In genomic region chr14:60250318-60251035, GRCh38 we compare ENCODE assay signal across 8 cellular contexts. TPM values are rescaled to one million over a fixed set of nuclear protein-coding genes. Genes with fewer than 3 reads are reported as not detected.
DNase-seq lines count a peak whose midpoint lies in the region; ATAC-seq and TF ChIP-seq lines count a peak whose summit lies in the region.

No MANE protein-coding gene starts in this region.

- no peaks in the 10 kb centered on the region for H3K9me3 ChIP-seq in MG63
- no peaks in the 10 kb centered on the region for H3K9me3 ChIP-seq in lung (ENCODE audit: control insufficient read depth in 2 of 2, insufficient read depth in 1 of 2, low read length in 1 of 2)
- H3K9me3 ChIP-seq in upper lobe of right lung, result no peaks in the 10 kb centered on the region

- WGBS in lung, 2 donors, result 25 to 33% methylated on average over 6 of the region's 6 CpGs

- no peak overlapping the region for H3K27ac ChIP-seq in brain microvascular endothelial cell
- H3K27ac ChIP-seq in lung (ENCODE audit: low read depth in 1 of 2, low read length in 1 of 2), result peak overlapping the region in 1 of 2 donors; percentile 99
- peak overlapping the region; percentile 94 for H3K27ac ChIP-seq in upper lobe of right lung

- ATAC-seq in lung (ENCODE audit: insufficient read depth, low FRiP score), result no peak
- no peak for ATAC-seq in upper lobe of right lung
- ATAC-seq in GM21576 (IDR thresholded peaks at IDR 0.05; ENCODE audit: unreplicated experiment), result no peak

- TF ChIP-seq CTCF in brain microvascular endothelial cell (IDR thresholded peaks at IDR 0.05; ENCODE audit: low read depth, low read length, missing control alignments), result no peak
- no peak for TF ChIP-seq CTCF in lung (IDR thresholded peaks at IDR 0.05; ENCODE audit: control extremely low read depth, extremely low read depth)
- no peak for TF ChIP-seq CTCF in upper lobe of right lung (IDR thresholded peaks at IDR 0.05)
- no peak for TF ChIP-seq CTCF in GM13976 (IDR thresholded peaks at IDR 0.05; ENCODE audit: borderline replicate concordance, control extremely low read depth, extremely low read depth, insufficient read depth, missing control alignments)

- DNase-seq in NCI-H146 (lab: John Stamatoyannopoulos, UW) (peak; percentile 12), NCI-H146 treated with DMSO at 0.1 percent for 48 hours (lab: John Stamatoyannopoulos, UW; ENCODE audit: unreplicated experiment) (no peak), MG63 (peak; percentile 1), brain microvascular endothelial cell (no peak), lung (ENCODE audit: low spot score) (no peak), upper lobe of right lung (no peak), GM13976 (ENCODE audit: low spot score) (no peak)

- H3K36me3 ChIP-seq in MG63 (no peaks in the 10 kb centered on the region), brain microvascular endothelial cell (replicated peaks) (no peaks in the 10 kb centered on the region), lung (ENCODE audit: control insufficient read depth in 2 of 2, insufficient read depth in 2 of 2, low read length in 2 of 2) (no peaks in the 10 kb centered on the region), upper lobe of right lung (no peaks in the 10 kb centered on the region)

- no peaks in the 10 kb centered on the region for H3K27me3 ChIP-seq in MG63
- H3K27me3 ChIP-seq in brain microvascular endothelial cell (replicated peaks), result no peaks in the 10 kb centered on the region
- no peaks in the 10 kb centered on the region for H3K27me3 ChIP-seq in lung (ENCODE audit: control insufficient read depth, insufficient read depth)
- no peaks in the 10 kb centered on the region for H3K27me3 ChIP-seq in upper lobe of right lung

- in situ Hi-C loops in brain microvascular endothelial cell (cut with HindIII; ENCODE audit: low pct_ligation_motif_present, low sequenced_read_pairs), result no loop called here
- in situ Hi-C loops in GM13976 (cut with MboI; ENCODE audit: low sequenced_read_pairs, unreplicated experiment), result no loop called here

- H3K4me3 ChIP-seq in MG63, result peak overlapping the region; percentile 63
- peak overlapping the region; percentile 61 for H3K4me3 ChIP-seq in brain microvascular endothelial cell (ENCODE audit: low read depth, low read length)
- peak overlapping the region; percentile 70 for H3K4me3 ChIP-seq in lung
- H3K4me3 ChIP-seq in upper lobe of right lung, result peak overlapping the region; percentile 65

- H3K4me1 ChIP-seq in lung (ENCODE audit: control insufficient read depth in 2 of 2, insufficient read depth in 2 of 2, low read length in 2 of 2) (peaks cover 0 to 12% of the 10 kb centered on the region in 2 donors), upper lobe of right lung (peaks cover 42% of the 10 kb centered on the region)

- intact Hi-C loops in upper lobe of right lung (cut with DNase I), result no loop called here

RNA-seq across cellular contexts. Expression of gene PPM1A, which starts 1.5 kb away (rescaled TPM):
- total RNA-seq in MG63 (2014; rRNA removed; shearing (Covaris generic); ENCODE audit: low replicate concordance), result 16.0 and 32.5 TPM in 2 replicates
- total RNA-seq in lung (10 to 100 TPM; 41.9 to 61.5 TPM), upper lobe of right lung (50.2 TPM)
- 10 to 100 TPM; 21.4 to 25.3 TPM for polyA plus RNA-seq in lung

Comparison
In these comparisons a context has a peak if more than half of its experiments do, and no peak if none do; other contexts are left out.
1. DNase-seq: peak in NCI-H146 (single experiment) and MG63 (single experiment); none in NCI-H146 treated with DMSO at 0.1 percent for 48 hours (single experiment), brain microvascular endothelial cell (single experiment), lung (single experiment), upper lobe of right lung (single experiment) and GM13976 (single experiment).
2. Peak in every context shown above with its lines, with median percentiles within 50 percentile points of each other: H3K4me3 ChIP-seq.